In the genomic region with DNA sequence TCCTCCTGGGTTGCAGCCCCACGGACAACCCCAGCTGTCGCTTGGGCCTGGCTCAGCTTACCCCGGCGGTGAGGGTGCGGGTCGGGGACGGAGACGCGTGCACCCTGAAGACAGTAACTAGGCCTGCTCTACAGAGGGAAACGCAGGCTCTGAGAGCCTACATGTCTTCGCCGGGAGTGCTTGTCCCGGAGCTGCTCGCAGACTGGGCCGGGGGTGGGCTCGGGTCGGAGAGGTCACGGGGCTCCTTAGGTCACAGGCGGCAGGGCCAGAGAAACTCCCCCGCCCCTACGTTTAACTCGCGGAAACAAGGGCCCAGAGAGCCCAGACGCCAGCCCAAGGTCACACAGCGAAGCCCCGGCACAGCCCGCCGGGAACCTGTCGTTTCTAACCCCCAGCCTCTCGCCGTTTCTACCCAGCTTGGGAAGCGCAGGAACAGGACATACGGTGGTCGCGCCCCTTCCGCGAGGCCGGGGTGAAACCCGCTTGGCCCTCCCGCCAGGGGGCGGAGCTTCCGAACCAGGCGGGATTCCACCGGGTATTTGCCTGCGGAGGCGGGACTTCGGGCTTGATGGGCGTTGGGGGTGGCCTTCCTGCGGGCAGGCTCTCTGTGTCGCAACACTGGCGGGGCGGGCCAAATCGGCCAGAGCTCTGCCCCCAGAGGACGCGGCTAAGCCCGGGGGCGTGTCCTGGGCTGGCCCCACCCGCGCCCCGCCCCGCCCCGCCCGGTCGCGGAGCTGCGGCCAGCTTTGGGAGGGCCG, we compare ENCODE assay signal across 1 cellular context.
TF ChIP-seq lines count a peak whose summit lies in the region.

A gene with protein sequence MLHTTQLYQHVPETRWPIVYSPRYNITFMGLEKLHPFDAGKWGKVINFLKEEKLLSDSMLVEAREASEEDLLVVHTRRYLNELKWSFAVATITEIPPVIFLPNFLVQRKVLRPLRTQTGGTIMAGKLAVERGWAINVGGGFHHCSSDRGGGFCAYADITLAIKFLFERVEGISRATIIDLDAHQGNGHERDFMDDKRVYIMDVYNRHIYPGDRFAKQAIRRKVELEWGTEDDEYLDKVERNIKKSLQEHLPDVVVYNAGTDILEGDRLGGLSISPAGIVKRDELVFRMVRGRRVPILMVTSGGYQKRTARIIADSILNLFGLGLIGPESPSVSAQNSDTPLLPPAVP (plus strand): TSS at position 725 of the 758 bp plus-strand sequence. CDS start 42 bp downstream, outside the sequence.

TF ChIP-seq in K562, 482 proteins besides CTCF, POLR2A, EP300 and RAD21 (continued from another document and continues in another):
- TF ChIP-seq, protein P1, sequence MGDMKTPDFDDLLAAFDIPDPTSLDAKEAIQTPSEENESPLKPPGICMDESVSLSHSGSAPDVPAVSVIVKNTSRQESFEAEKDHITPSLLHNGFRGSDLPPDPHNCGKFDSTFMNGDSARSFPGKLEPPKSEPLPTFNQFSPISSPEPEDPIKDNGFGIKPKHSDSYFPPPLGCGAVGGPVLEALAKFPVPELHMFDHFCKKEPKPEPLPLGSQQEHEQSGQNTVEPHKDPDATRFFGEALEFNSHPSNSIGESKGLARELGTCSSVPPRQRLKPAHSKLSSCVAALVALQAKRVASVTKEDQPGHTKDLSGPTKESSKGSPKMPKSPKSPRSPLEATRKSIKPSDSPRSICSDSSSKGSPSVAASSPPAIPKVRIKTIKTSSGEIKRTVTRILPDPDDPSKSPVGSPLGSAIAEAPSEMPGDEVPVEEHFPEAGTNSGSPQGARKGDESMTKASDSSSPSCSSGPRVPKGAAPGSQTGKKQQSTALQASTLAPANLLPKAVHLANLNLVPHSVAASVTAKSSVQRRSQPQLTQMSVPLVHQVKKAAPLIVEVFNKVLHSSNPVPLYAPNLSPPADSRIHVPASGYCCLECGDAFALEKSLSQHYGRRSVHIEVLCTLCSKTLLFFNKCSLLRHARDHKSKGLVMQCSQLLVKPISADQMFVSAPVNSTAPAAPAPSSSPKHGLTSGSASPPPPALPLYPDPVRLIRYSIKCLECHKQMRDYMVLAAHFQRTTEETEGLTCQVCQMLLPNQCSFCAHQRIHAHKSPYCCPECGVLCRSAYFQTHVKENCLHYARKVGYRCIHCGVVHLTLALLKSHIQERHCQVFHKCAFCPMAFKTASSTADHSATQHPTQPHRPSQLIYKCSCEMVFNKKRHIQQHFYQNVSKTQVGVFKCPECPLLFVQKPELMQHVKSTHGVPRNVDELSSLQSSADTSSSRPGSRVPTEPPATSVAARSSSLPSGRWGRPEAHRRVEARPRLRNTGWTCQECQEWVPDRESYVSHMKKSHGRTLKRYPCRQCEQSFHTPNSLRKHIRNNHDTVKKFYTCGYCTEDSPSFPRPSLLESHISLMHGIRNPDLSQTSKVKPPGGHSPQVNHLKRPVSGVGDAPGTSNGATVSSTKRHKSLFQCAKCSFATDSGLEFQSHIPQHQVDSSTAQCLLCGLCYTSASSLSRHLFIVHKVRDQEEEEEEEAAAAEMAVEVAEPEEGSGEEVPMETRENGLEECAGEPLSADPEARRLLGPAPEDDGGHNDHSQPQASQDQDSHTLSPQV (IDR thresholded peaks at IDR 0.05) = 0 out of 2 replicates have a peak, but pooled peaks have one; percentile 73
- TF ChIP-seq E2F3 (CRISPR knock-in tag; IDR thresholded peaks at IDR 0.05) = no peak
- no peak for TF ChIP-seq FOXJ3 (CRISPR knock-in tag; IDR thresholded peaks at IDR 0.05)
- TF ChIP-seq, protein P2, sequence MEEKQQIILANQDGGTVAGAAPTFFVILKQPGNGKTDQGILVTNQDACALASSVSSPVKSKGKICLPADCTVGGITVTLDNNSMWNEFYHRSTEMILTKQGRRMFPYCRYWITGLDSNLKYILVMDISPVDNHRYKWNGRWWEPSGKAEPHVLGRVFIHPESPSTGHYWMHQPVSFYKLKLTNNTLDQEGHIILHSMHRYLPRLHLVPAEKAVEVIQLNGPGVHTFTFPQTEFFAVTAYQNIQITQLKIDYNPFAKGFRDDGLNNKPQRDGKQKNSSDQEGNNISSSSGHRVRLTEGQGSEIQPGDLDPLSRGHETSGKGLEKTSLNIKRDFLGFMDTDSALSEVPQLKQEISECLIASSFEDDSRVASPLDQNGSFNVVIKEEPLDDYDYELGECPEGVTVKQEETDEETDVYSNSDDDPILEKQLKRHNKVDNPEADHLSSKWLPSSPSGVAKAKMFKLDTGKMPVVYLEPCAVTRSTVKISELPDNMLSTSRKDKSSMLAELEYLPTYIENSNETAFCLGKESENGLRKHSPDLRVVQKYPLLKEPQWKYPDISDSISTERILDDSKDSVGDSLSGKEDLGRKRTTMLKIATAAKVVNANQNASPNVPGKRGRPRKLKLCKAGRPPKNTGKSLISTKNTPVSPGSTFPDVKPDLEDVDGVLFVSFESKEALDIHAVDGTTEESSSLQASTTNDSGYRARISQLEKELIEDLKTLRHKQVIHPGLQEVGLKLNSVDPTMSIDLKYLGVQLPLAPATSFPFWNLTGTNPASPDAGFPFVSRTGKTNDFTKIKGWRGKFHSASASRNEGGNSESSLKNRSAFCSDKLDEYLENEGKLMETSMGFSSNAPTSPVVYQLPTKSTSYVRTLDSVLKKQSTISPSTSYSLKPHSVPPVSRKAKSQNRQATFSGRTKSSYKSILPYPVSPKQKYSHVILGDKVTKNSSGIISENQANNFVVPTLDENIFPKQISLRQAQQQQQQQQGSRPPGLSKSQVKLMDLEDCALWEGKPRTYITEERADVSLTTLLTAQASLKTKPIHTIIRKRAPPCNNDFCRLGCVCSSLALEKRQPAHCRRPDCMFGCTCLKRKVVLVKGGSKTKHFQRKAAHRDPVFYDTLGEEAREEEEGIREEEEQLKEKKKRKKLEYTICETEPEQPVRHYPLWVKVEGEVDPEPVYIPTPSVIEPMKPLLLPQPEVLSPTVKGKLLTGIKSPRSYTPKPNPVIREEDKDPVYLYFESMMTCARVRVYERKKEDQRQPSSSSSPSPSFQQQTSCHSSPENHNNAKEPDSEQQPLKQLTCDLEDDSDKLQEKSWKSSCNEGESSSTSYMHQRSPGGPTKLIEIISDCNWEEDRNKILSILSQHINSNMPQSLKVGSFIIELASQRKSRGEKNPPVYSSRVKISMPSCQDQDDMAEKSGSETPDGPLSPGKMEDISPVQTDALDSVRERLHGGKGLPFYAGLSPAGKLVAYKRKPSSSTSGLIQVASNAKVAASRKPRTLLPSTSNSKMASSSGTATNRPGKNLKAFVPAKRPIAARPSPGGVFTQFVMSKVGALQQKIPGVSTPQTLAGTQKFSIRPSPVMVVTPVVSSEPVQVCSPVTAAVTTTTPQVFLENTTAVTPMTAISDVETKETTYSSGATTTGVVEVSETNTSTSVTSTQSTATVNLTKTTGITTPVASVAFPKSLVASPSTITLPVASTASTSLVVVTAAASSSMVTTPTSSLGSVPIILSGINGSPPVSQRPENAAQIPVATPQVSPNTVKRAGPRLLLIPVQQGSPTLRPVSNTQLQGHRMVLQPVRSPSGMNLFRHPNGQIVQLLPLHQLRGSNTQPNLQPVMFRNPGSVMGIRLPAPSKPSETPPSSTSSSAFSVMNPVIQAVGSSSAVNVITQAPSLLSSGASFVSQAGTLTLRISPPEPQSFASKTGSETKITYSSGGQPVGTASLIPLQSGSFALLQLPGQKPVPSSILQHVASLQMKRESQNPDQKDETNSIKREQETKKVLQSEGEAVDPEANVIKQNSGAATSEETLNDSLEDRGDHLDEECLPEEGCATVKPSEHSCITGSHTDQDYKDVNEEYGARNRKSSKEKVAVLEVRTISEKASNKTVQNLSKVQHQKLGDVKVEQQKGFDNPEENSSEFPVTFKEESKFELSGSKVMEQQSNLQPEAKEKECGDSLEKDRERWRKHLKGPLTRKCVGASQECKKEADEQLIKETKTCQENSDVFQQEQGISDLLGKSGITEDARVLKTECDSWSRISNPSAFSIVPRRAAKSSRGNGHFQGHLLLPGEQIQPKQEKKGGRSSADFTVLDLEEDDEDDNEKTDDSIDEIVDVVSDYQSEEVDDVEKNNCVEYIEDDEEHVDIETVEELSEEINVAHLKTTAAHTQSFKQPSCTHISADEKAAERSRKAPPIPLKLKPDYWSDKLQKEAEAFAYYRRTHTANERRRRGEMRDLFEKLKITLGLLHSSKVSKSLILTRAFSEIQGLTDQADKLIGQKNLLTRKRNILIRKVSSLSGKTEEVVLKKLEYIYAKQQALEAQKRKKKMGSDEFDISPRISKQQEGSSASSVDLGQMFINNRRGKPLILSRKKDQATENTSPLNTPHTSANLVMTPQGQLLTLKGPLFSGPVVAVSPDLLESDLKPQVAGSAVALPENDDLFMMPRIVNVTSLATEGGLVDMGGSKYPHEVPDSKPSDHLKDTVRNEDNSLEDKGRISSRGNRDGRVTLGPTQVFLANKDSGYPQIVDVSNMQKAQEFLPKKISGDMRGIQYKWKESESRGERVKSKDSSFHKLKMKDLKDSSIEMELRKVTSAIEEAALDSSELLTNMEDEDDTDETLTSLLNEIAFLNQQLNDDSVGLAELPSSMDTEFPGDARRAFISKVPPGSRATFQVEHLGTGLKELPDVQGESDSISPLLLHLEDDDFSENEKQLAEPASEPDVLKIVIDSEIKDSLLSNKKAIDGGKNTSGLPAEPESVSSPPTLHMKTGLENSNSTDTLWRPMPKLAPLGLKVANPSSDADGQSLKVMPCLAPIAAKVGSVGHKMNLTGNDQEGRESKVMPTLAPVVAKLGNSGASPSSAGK (IDR thresholded peaks at IDR 0.05) = peak; percentile 53
- TF ChIP-seq SMARCC2 (IDR thresholded peaks at IDR 0.05; ENCODE audit: low read depth) = no peak
- no peak for TF ChIP-seq ZNF146 (CRISPR knock-in tag; IDR thresholded peaks at IDR 0.05; ENCODE audit: unreplicated experiment)
- no peak for TF ChIP-seq SMAD1 (IDR thresholded peaks at IDR 0.05; ENCODE audit: low read depth, low read length, partially characterized antibody)
- no peak; the same call in 1 of the 2 replicates for TF ChIP-seq MTA3 (IDR thresholded peaks at IDR 0.05; ENCODE audit: borderline replicate concordance)
- TF ChIP-seq, protein P3, sequence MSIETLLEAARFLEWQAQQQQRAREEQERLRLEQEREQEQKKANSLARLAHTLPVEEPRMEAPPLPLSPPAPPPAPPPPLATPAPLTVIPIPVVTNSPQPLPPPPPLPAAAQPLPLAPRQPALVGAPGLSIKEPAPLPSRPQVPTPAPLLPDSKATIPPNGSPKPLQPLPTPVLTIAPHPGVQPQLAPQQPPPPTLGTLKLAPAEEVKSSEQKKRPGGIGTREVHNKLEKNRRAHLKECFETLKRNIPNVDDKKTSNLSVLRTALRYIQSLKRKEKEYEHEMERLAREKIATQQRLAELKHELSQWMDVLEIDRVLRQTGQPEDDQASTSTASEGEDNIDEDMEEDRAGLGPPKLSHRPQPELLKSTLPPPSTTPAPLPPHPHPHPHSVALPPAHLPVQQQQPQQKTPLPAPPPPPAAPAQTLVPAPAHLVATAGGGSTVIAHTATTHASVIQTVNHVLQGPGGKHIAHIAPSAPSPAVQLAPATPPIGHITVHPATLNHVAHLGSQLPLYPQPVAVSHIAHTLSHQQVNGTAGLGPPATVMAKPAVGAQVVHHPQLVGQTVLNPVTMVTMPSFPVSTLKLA (conservative IDR thresholded peaks at IDR 0.05) = peak in 1 of 2 experiments; percentile 36; a peak in 1 of 4 replicates
- TF ChIP-seq ZKSCAN8 (CRISPR knock-in tag; IDR thresholded peaks at IDR 0.05) = no peak
- TF ChIP-seq, protein P4, sequence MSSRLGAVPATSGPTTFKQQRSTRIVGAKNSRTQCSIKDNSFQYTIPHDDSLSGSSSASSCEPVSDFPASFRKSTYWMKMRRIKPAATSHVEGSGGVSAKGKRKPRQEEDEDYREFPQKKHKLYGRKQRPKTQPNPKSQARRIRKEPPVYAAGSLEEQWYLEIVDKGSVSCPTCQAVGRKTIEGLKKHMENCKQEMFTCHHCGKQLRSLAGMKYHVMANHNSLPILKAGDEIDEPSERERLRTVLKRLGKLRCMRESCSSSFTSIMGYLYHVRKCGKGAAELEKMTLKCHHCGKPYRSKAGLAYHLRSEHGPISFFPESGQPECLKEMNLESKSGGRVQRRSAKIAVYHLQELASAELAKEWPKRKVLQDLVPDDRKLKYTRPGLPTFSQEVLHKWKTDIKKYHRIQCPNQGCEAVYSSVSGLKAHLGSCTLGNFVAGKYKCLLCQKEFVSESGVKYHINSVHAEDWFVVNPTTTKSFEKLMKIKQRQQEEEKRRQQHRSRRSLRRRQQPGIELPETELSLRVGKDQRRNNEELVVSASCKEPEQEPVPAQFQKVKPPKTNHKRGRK (tag; IDR thresholded peaks at IDR 0.05) = no peak
- no peak; the same call in 1 of the 2 replicates for TF ChIP-seq SMARCA4 (IDR thresholded peaks at IDR 0.05)
- TF ChIP-seq CEBPB (tag; IDR thresholded peaks at IDR 0.05) = peak; percentile 99
- TF ChIP-seq PPARD (CRISPR knock-in tag; IDR thresholded peaks at IDR 0.05) = no peak
- TF ChIP-seq HDAC2 (IDR thresholded peaks at IDR 0.05) = peak; percentile 97
- TF ChIP-seq NCOA4 (IDR thresholded peaks at IDR 0.05; ENCODE audit: partially characterized antibody) = no peak
- TF ChIP-seq SMARCE1 (IDR thresholded peaks at IDR 0.05) = peak; percentile 54; the same call in 1 of the 2 replicates
- peak; percentile 64; the same call in 1 of the 2 replicates for TF ChIP-seq ATF7 (IDR thresholded peaks at IDR 0.05)
- TF ChIP-seq SIN3B (IDR thresholded peaks at IDR 0.05; ENCODE audit: low read depth) = no peak
- no peak for TF ChIP-seq TGIF2 (CRISPR knock-in tag; IDR thresholded peaks at IDR 0.05)
- no peak for TF ChIP-seq DPF2 (IDR thresholded peaks at IDR 0.05)
- 0 out of 2 replicates have a peak, but pooled peaks have one; percentile 82 for TF ChIP-seq KAT7 (CRISPR knock-in tag; IDR thresholded peaks at IDR 0.05; ENCODE audit: borderline replicate concordance)
- TF ChIP-seq GTF2A2 (tag; IDR thresholded peaks at IDR 0.05) = no peak
- TF ChIP-seq, protein P5, sequence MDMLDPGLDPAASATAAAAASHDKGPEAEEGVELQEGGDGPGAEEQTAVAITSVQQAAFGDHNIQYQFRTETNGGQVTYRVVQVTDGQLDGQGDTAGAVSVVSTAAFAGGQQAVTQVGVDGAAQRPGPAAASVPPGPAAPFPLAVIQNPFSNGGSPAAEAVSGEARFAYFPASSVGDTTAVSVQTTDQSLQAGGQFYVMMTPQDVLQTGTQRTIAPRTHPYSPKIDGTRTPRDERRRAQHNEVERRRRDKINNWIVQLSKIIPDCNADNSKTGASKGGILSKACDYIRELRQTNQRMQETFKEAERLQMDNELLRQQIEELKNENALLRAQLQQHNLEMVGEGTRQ (CRISPR knock-in tag; IDR thresholded peaks at IDR 0.05) = no peak
- peak; percentile 41; the same call in 1 of the 2 replicates for TF ChIP-seq ZBTB17 (CRISPR knock-in tag; IDR thresholded peaks at IDR 0.05)
- peak; percentile 80 for TF ChIP-seq CREM (IDR thresholded peaks at IDR 0.05; ENCODE audit: low read depth)
- TF ChIP-seq ZBTB1 (CRISPR knock-in tag; IDR thresholded peaks at IDR 0.05; ENCODE audit: borderline replicate concordance, low read depth) = peak; percentile 69; the same call in 1 of the 2 replicates
- TF ChIP-seq, protein P6, sequence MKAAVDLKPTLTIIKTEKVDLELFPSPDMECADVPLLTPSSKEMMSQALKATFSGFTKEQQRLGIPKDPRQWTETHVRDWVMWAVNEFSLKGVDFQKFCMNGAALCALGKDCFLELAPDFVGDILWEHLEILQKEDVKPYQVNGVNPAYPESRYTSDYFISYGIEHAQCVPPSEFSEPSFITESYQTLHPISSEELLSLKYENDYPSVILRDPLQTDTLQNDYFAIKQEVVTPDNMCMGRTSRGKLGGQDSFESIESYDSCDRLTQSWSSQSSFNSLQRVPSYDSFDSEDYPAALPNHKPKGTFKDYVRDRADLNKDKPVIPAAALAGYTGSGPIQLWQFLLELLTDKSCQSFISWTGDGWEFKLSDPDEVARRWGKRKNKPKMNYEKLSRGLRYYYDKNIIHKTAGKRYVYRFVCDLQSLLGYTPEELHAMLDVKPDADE (conservative IDR thresholded peaks at IDR 0.05; ENCODE audit: control insufficient read depth, low read depth, low read length) = 0 out of 2 replicates have a peak, but pooled peaks have one; percentile 42
- TF ChIP-seq FOS (IDR thresholded peaks at IDR 0.05; ENCODE audit: extremely low read depth, insufficient read length) = peak; percentile 48
